In the genomic region with DNA sequence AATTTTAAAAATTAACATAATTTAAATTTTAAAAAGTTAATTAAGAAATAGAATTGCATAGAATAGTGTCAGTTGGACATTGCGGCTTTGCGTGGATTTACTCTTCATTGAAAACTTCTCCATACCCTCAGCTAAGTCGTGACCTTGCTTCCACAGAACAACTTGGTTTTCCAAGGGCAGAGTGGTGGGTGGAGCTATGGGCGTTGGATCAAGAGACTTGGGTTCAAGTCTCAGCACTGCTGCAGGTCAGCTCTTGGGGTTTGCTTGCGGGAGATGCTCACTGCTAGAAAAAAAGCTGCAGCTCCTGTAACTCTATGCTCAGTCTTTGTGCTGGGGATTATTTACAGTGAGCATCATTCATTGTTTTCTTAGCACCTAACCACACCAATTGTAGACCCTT, we compare ENCODE assay signal across 1 cellular context.
TF ChIP-seq lines count a peak whose summit lies in the region.

No MANE protein-coding gene starts in this region.

TF ChIP-seq in GM23338, 12 proteins besides CTCF, POLR2A, EP300 and RAD21 (continued from another document):
- TF ChIP-seq, protein P1, sequence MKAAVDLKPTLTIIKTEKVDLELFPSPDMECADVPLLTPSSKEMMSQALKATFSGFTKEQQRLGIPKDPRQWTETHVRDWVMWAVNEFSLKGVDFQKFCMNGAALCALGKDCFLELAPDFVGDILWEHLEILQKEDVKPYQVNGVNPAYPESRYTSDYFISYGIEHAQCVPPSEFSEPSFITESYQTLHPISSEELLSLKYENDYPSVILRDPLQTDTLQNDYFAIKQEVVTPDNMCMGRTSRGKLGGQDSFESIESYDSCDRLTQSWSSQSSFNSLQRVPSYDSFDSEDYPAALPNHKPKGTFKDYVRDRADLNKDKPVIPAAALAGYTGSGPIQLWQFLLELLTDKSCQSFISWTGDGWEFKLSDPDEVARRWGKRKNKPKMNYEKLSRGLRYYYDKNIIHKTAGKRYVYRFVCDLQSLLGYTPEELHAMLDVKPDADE (IDR thresholded peaks at IDR 0.05): no peak
- TF ChIP-seq POLR2AphosphoS5 (IDR thresholded peaks at IDR 0.05; ENCODE audit: low read depth) (no peak), ZNF331 (CRISPR knock-in tag; IDR thresholded peaks at IDR 0.05; ENCODE audit: low read depth) (no peak), NANOG (IDR thresholded peaks at IDR 0.05; ENCODE audit: borderline replicate concordance) (no peak), ZNF462 (CRISPR knock-in tag; IDR thresholded peaks at IDR 0.05) (no peak), ZNF114 (CRISPR knock-in tag; IDR thresholded peaks at IDR 0.05) (no peak), JUNB (IDR thresholded peaks at IDR 0.05; ENCODE audit: unreplicated experiment) (no peak), CREB1 (CRISPR knock-in tag; IDR thresholded peaks at IDR 0.05; ENCODE audit: low read depth) (no peak), EZH2 (IDR thresholded peaks at IDR 0.05; ENCODE audit: low read depth, unreplicated experiment) (no peak), EZH2phosphoT487 (IDR thresholded peaks at IDR 0.05; ENCODE audit: unreplicated experiment) (no peak)
- TF ChIP-seq, protein P2, sequence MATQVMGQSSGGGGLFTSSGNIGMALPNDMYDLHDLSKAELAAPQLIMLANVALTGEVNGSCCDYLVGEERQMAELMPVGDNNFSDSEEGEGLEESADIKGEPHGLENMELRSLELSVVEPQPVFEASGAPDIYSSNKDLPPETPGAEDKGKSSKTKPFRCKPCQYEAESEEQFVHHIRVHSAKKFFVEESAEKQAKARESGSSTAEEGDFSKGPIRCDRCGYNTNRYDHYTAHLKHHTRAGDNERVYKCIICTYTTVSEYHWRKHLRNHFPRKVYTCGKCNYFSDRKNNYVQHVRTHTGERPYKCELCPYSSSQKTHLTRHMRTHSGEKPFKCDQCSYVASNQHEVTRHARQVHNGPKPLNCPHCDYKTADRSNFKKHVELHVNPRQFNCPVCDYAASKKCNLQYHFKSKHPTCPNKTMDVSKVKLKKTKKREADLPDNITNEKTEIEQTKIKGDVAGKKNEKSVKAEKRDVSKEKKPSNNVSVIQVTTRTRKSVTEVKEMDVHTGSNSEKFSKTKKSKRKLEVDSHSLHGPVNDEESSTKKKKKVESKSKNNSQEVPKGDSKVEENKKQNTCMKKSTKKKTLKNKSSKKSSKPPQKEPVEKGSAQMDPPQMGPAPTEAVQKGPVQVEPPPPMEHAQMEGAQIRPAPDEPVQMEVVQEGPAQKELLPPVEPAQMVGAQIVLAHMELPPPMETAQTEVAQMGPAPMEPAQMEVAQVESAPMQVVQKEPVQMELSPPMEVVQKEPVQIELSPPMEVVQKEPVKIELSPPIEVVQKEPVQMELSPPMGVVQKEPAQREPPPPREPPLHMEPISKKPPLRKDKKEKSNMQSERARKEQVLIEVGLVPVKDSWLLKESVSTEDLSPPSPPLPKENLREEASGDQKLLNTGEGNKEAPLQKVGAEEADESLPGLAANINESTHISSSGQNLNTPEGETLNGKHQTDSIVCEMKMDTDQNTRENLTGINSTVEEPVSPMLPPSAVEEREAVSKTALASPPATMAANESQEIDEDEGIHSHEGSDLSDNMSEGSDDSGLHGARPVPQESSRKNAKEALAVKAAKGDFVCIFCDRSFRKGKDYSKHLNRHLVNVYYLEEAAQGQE (IDR thresholded peaks at IDR 0.05; ENCODE audit: unreplicated experiment): no peak
TF ChIP-seq in GM23338: peak in this region for 0.
